In the genomic region with DNA sequence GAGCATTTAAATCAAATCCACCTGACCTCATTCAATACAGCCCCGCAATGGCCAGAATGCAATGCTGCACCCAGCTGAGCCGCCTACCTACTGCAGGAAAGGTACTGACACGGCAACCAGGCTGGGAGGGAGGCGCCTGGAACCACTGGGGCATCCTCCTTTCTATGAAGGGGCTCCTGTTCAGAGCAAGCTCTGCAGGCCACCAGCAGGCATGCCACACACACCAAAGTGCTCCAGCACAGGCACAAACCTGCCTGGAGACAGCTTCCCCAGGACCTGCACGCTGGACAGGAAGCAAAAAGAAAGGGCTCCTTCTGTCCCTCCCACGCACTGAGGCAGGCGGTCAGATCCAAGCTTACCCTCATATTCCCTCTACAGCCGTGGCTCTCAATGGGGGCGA, we compare ENCODE assay signal across 1 cellular context.
TF ChIP-seq lines count a peak whose summit lies in the region.

No MANE protein-coding gene starts in this region.

TF ChIP-seq in K562, 482 proteins besides CTCF, POLR2A, EP300 and RAD21:
- TF ChIP-seq EGR1 (conservative IDR thresholded peaks at IDR 0.05) (0 out of 2 replicates have a peak, but pooled peaks have one; percentile 25), ZNF589 (CRISPR knock-in tag; IDR thresholded peaks at IDR 0.05; ENCODE audit: low read depth) (no peak), DIDO1 (tag; IDR thresholded peaks at IDR 0.05; ENCODE audit: low read depth) (no peak)
